Comparison of ENCODE assay signal across 24 cellular contexts in the genomic region with DNA sequence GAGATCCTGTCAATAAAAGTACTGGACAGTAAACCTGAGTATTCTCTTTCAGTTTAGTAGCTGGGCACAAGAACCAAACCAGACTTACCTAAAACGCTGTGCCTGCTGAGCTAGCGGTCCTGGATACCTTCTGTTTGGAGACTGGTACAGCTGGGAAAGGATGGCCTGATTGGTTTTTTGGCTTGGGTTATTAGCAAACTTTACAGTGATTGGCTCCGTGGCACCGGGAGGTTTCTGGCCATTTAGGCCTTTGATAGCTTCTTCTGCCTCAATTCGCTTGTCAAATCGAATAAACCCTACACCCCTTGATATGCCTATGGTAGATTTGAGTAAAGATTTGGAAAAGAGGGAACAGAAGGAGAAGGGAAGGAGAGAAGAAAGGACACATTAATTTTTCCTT.
"Had no signal": no experiment of that assay in that cellular context is flagged by ENCODE, and none has a peak within 500 bp of the region (broad histone marks: within the 10 kb centered on the region; RNA-seq: fewer than 3 reads in every experiment).

No MANE protein-coding gene starts in this region.

- H3K27me3 ChIP-seq: ovary, right atrium auricular region, right lobe of liver, stomach, testis, thyroid gland, transverse colon, upper lobe of left lung, vagina had no signal

- H3K4me1 ChIP-seq: left ventricle myocardium inferior, right atrium auricular region, right lobe of liver, stomach, testis, thyroid gland, transverse colon, upper lobe of left lung, vagina had no signal

- H3K4me3 Mint-ChIP-seq: mesothelial cell of epicardium; naive B cell; natural killer cell; stimulated activated naive B cell treated with anti-CD40 and anti-IgM and Interleukin-4, amounts not matched to agents 10 μg/mL and 1 μg/mL and 100 μg/mL, for 72 hours had no signal

- DNase-seq: islet precursor cell; left ventricle myocardium inferior; mesendoderm; naive B cell; natural killer cell; ovary; right lobe of liver; stimulated activated CD4-positive, alpha-beta T cell treated with anti-CD3 and anti-CD28 coated beads, Interleukin-1b, Interleukin-23, amount 100 ng/mL, for 48 hours; stimulated activated CD4-positive, alpha-beta T cell treated with anti-CD3 and anti-CD28 coated beads, Interleukin-2, amount 100 ng/mL, for 48 hours; stimulated activated CD4-positive, alpha-beta T cell treated with anti-CD3 and anti-CD28 coated beads, Interleukin-4, amount 100 ng/mL, for 4 hours; stimulated activated CD8-positive, alpha-beta memory T cell treated with anti-CD3 and anti-CD28 coated beads, Interleukin-4, amount 100 ng/mL, for 48 hours; stimulated activated naive B cell treated with anti-CD40 and anti-IgM and Interleukin-4, amounts not matched to agents 10 μg/mL and 1 μg/mL and 100 μg/mL, for 72 hours; stimulated activated naive CD8-positive, alpha-beta T cell treated with anti-CD3 and anti-CD28 coated beads, Interleukin-15, Interleukin-2, amounts not matched to agents 100 U/mL and 50 U/mL, for 24 hours; stomach; testis; thyroid gland; transverse colon; upper lobe of left lung had no signal

- H3K27me3 Mint-ChIP-seq: naive B cell; progenitor cell of endocrine pancreas; stimulated activated naive B cell treated with anti-CD40 and anti-IgM and Interleukin-4, amounts not matched to agents 10 μg/mL and 1 μg/mL and 100 μg/mL, for 72 hours had no signal

- H3K4me1 Mint-ChIP-seq: naive B cell; natural killer cell; stimulated activated naive B cell treated with anti-CD40 and anti-IgM and Interleukin-4, amounts not matched to agents 10 μg/mL and 1 μg/mL and 100 μg/mL, for 72 hours had no signal

- H3K36me3 Mint-ChIP-seq: mesothelial cell of epicardium; naive B cell; natural killer cell; stimulated activated naive B cell treated with anti-CD40 and anti-IgM and Interleukin-4, amounts not matched to agents 10 μg/mL and 1 μg/mL and 100 μg/mL, for 72 hours had no signal

- H3K9me3 Mint-ChIP-seq: mesothelial cell of epicardium had no signal

- H3K36me3 ChIP-seq: left ventricle myocardium inferior, ovary, right atrium auricular region, right lobe of liver, stomach, thyroid gland, transverse colon, upper lobe of left lung, vagina had no signal

- H3K27ac Mint-ChIP-seq: mesothelial cell of epicardium; naive B cell; natural killer cell; progenitor cell of endocrine pancreas; stimulated activated naive B cell treated with anti-CD40 and anti-IgM and Interleukin-4, amounts not matched to agents 10 μg/mL and 1 μg/mL and 100 μg/mL, for 72 hours had no signal

- H3K27ac ChIP-seq: left ventricle myocardium inferior, ovary, right atrium auricular region, right lobe of liver, stomach, testis, thyroid gland, transverse colon, upper lobe of left lung, vagina had no signal

- ATAC-seq: natural killer cell; right lobe of liver; stimulated activated naive B cell treated with anti-CD40 and anti-IgM and Interleukin-4, amounts not matched to agents 10 μg/mL and 1 μg/mL and 100 μg/mL, for 72 hours; stimulated activated naive CD8-positive, alpha-beta T cell treated with anti-CD3 and anti-CD28 coated beads, Interleukin-15, Interleukin-2, amounts not matched to agents 100 U/mL and 50 U/mL, for 24 hours had no signal

- H3K4me3 ChIP-seq: left ventricle myocardium inferior, lung, ovary, right atrium auricular region, right lobe of liver, smooth muscle cell, stomach, testis, thyroid gland, transverse colon, upper lobe of left lung, vagina had no signal

- H3K9me3 ChIP-seq: left ventricle myocardium inferior, ovary, right atrium auricular region, right lobe of liver, stomach, testis, thyroid gland, transverse colon, upper lobe of left lung, vagina had no signal
